ENCODE assay signal across 31 cellular contexts in the genomic region with DNA sequence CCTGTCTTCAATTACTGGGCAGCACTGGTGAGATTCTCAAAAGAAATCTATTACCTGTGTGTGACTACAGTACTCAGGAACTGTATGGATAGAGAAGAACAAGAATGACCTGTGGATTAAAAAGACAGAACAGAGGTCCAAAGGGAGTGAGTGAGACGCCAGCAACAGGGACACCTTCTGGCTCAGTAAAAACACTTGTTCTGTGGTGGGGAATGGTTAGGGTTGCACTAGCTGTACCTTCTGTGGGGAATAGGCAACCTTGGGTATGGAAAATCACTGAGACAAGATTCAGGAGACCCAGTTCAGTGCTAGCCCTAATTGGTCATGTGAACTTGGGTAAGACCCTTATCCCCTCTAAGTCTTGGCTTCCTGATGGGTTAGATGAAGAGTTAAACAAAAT.
"Had no signal": no experiment of that assay in that cellular context is flagged by ENCODE, and none has a peak within 500 bp of the region (broad histone marks: within the 10 kb centered on the region; RNA-seq: fewer than 3 reads in every experiment).

No MANE protein-coding gene starts in this region.

- H3K36me3 Mint-ChIP-seq: mesothelial cell of epicardium; naive B cell; stimulated activated naive B cell treated with anti-CD40 and anti-IgM and Interleukin-4, amounts not matched to agents 10 μg/mL and 1 μg/mL and 100 μg/mL, for 72 hours had no signal

- H3K4me1 ChIP-seq: left lung, lower lobe of right lung, pancreas, prostate gland, stomach, testis, thyroid gland, transverse colon, upper lobe of left lung, vagina had no signal

- H3K27me3 Mint-ChIP-seq: naive B cell; stimulated activated naive B cell treated with anti-CD40 and anti-IgM and Interleukin-4, amounts not matched to agents 10 μg/mL and 1 μg/mL and 100 μg/mL, for 72 hours had no signal

- H3K9me3 Mint-ChIP-seq: nephron; stimulated activated naive B cell treated with anti-CD40 and anti-IgM and Interleukin-4, amounts not matched to agents 10 μg/mL and 1 μg/mL and 100 μg/mL, for 72 hours had no signal

- H3K4me1 Mint-ChIP-seq: naive B cell; nephron; neural crest cell; stimulated activated naive B cell treated with anti-CD40 and anti-IgM and Interleukin-4, amounts not matched to agents 10 μg/mL and 1 μg/mL and 100 μg/mL, for 72 hours had no signal

- H3K27ac ChIP-seq: left lung, lower lobe of right lung, pancreas, prostate gland, skin epidermis, stomach, testis, thyroid gland, transverse colon, upper lobe of left lung, vagina had no signal

- H3K27ac Mint-ChIP-seq: mesothelial cell of epicardium; naive B cell; nephron; stimulated activated naive B cell treated with anti-CD40 and anti-IgM and Interleukin-4, amounts not matched to agents 10 μg/mL and 1 μg/mL and 100 μg/mL, for 72 hours had no signal

- ATAC-seq: left colon; left lung; lower lobe of right lung; pancreas; right cardiac atrium; sciatic nerve; stimulated activated naive B cell treated with anti-CD40 and anti-IgM and Interleukin-4, amounts not matched to agents 10 μg/mL and 1 μg/mL and 100 μg/mL, for 72 hours; stimulated activated naive CD8-positive, alpha-beta T cell treated with anti-CD3 and anti-CD28 coated beads, Interleukin-15, Interleukin-2, amounts not matched to agents 100 U/mL and 50 U/mL, for 24 hours had no signal

- H3K36me3 ChIP-seq: left lung, lower lobe of right lung, pancreas, prostate gland, stomach, thyroid gland, transverse colon, upper lobe of left lung, vagina had no signal

- H3K27me3 ChIP-seq: left lung, pancreas, stomach, testis, thyroid gland, transverse colon, upper lobe of left lung, vagina had no signal

- H3K4me3 Mint-ChIP-seq: mesothelial cell of epicardium; naive B cell; nephron; neural crest cell; stimulated activated naive B cell treated with anti-CD40 and anti-IgM and Interleukin-4, amounts not matched to agents 10 μg/mL and 1 μg/mL and 100 μg/mL, for 72 hours had no signal

- H3K4me3 ChIP-seq: left lung, lower lobe of right lung, pancreas, prostate gland, skin epidermis, stomach, testis, thyroid gland, transverse colon, upper lobe of left lung, vagina had no signal

- H3K9me3 ChIP-seq: left lung, lower lobe of right lung, pancreas, prostate gland, stomach, testis, thyroid gland, transverse colon, upper lobe of left lung, vagina had no signal

- DNase-seq: hippocampal formation; kidney; left colon; left lung; lower lobe of right lung; mammary epithelial cell; mesendoderm; naive B cell; nucleus accumbens; pancreas; posterior cingulate gyrus; retina; right cardiac atrium; stimulated activated CD4-positive, alpha-beta T cell treated with anti-CD3 and anti-CD28 coated beads, Interleukin-12 subunit alpha, Interleukin-12 subunit beta, amount 100 ng/mL, for 4 hours; stimulated activated CD4-positive, alpha-beta T cell treated with anti-CD3 and anti-CD28 coated beads, Interleukin-15, amount 100 ng/mL, for 24 hours; stimulated activated CD4-positive, alpha-beta T cell treated with anti-CD3 and anti-CD28 coated beads, Interleukin-2, amount 100 ng/mL, for 24 hours; stimulated activated CD4-positive, alpha-beta T cell treated with anti-CD3 and anti-CD28 coated beads, Interleukin-4, amount 100 ng/mL, for 1 hour; stimulated activated naive B cell treated with anti-CD40 and anti-IgM and Interleukin-4, amounts not matched to agents 10 μg/mL and 1 μg/mL and 100 μg/mL, for 72 hours; stimulated activated naive CD8-positive, alpha-beta T cell treated with anti-CD3 and anti-CD28 coated beads, Interleukin-15, Interleukin-2, amounts not matched to agents 100 U/mL and 50 U/mL, for 24 hours; stomach; testis; thyroid gland; transverse colon; upper lobe of left lung had no signal
